In genomic region chr1:201275266-201275666, GRCh38 we compare ENCODE assay signal across 10 cellular contexts. TPM values are rescaled to one million over a fixed set of nuclear protein-coding genes. Genes with fewer than 3 reads are reported as not detected.
DNase-seq lines count a peak whose midpoint lies in the region; ATAC-seq and TF ChIP-seq lines count a peak whose summit lies in the region.
"Had no signal": no experiment of that assay in that cellular context is flagged by ENCODE, and none has a peak within 500 bp of the region (broad histone marks: within the 10 kb centered on the region; RNA-seq: fewer than 3 reads in every experiment).

No MANE protein-coding gene starts in this region.

- intact Hi-C loops in prostate gland (cut with DNase I), result no loop called here

- H3K27ac ChIP-seq in esophagus (ENCODE audit: low read depth in 2 of 2, low read length in 1 of 2) (peak overlapping the region; percentile 94), prostate gland (no peak overlapping the region)

- no peak overlapping the region for H3K27ac Mint-ChIP-seq in activated T-cell treated with anti-CD3 and anti-CD28 coated beads, Interleukin-2, amount 50 U/mL, for 72 hours
- H3K27ac Mint-ChIP-seq: natural killer cell treated with Interleukin-12 subunit alpha and Interleukin-12 subunit beta and Interleukin-15 and Interleukin-18, amount 100 ng/mL, for 72 hours had no signal

- no peak for ATAC-seq in activated T-cell treated with anti-CD3 and anti-CD28 coated beads, Interleukin-2, amount 50 U/mL, for 72 hours (replicated peaks in 1 of 2)
- no peak for ATAC-seq in HG02763 (IDR thresholded peaks at IDR 0.05; ENCODE audit: unreplicated experiment)

- DNase-seq in Daoy (ENCODE audit: low read depth) (peak; percentile 98), NCI-H774 (lab: John Stamatoyannopoulos, UW) (peak; percentile 10), prostate gland (ENCODE audit: low spot score) (peak; percentile 68), NCI-H2227 (lab: John Stamatoyannopoulos, UW; ENCODE audit: unreplicated experiment) (no peak), DMS79 treated with DMSO at 0.1 percent for 48 hours (lab: John Stamatoyannopoulos, UW) (no peak)
- DNase-seq in activated T-cell treated with anti-CD3 and anti-CD28 coated beads, Interleukin-2, amount 50 U/mL, for 72 hours, result no peak
- DNase-seq: effector CD4-positive, alpha-beta T cell had no signal

- H3K4me1 Mint-ChIP-seq in activated T-cell treated with anti-CD3 and anti-CD28 coated beads, Interleukin-2, amount 50 U/mL, for 72 hours (ENCODE audit: low read depth), result no peaks in the 10 kb centered on the region

- H3K4me3 Mint-ChIP-seq in activated T-cell treated with anti-CD3 and anti-CD28 coated beads, Interleukin-2, amount 50 U/mL, for 72 hours, result no peak overlapping the region
- H3K4me3 Mint-ChIP-seq: natural killer cell treated with Interleukin-12 subunit alpha and Interleukin-12 subunit beta and Interleukin-15 and Interleukin-18, amount 100 ng/mL, for 72 hours had no signal

- H3K9me3 Mint-ChIP-seq in activated T-cell treated with anti-CD3 and anti-CD28 coated beads, Interleukin-2, amount 50 U/mL, for 72 hours, result no peaks in the 10 kb centered on the region
- H3K9me3 Mint-ChIP-seq: natural killer cell treated with Interleukin-12 subunit alpha and Interleukin-12 subunit beta and Interleukin-15 and Interleukin-18, amount 100 ng/mL, for 72 hours had no signal

- H3K4me1 ChIP-seq in esophagus (ENCODE audit: control insufficient read depth in 2 of 2, insufficient read depth in 2 of 2, low read length in 1 of 2) (peaks cover 3 to 25% of the 10 kb centered on the region in 2 donors), prostate gland (replicated peaks) (no peaks in the 10 kb centered on the region)

- no peaks in the 10 kb centered on the region for H3K9me3 ChIP-seq in esophagus (ENCODE audit: control insufficient read depth in 2 of 2, insufficient read depth in 1 of 2, low read depth in 1 of 2, low read length in 1 of 2)
- H3K9me3 ChIP-seq in prostate gland, result no peaks in the 10 kb centered on the region

- WGBS in esophagus, 2 donors, result 49 to 56% methylated on average over 14 of the region's 14 CpGs
- 51% methylated on average over 10 of the region's 14 CpGs for WGBS in prostate gland

- H3K4me3 ChIP-seq in esophagus (ENCODE audit: low read depth in 1 of 2, low read length in 2 of 2), result no peak overlapping the region
- no peak overlapping the region for H3K4me3 ChIP-seq in prostate gland

- H3K27me3 Mint-ChIP-seq in activated T-cell treated with anti-CD3 and anti-CD28 coated beads, Interleukin-2, amount 50 U/mL, for 72 hours (ENCODE audit: low read depth), result peaks cover 9% of the 10 kb centered on the region

- H3K36me3 Mint-ChIP-seq in activated T-cell treated with anti-CD3 and anti-CD28 coated beads, Interleukin-2, amount 50 U/mL, for 72 hours (ENCODE audit: insufficient read depth in 2 of 2), result no peaks in the 10 kb centered on the region
- H3K36me3 Mint-ChIP-seq: natural killer cell treated with Interleukin-12 subunit alpha and Interleukin-12 subunit beta and Interleukin-15 and Interleukin-18, amount 100 ng/mL, for 72 hours had no signal

- TF ChIP-seq POLR2A in prostate gland (IDR thresholded peaks at IDR 0.05), result peak; percentile 19

- no peak for TF ChIP-seq CTCF in prostate gland (IDR thresholded peaks at IDR 0.05)

- no peaks in the 10 kb centered on the region for H3K27me3 ChIP-seq in esophagus (ENCODE audit: control insufficient read depth in 1 of 2, insufficient read depth in 2 of 2, low read length in 2 of 2)
- H3K27me3 ChIP-seq in prostate gland (replicated peaks; ENCODE audit: insufficient read depth), result no peaks in the 10 kb centered on the region

- H3K36me3 ChIP-seq in esophagus (ENCODE audit: control insufficient read depth in 2 of 2, insufficient read depth in 2 of 2, low read length in 1 of 2), result no peaks in the 10 kb centered on the region
- no peaks in the 10 kb centered on the region for H3K36me3 ChIP-seq in prostate gland

RNA-seq across cellular contexts. Expression of gene PKP1, which starts 8.0 kb away (rescaled TPM):
- 0.18 and 0.34 TPM in 2 replicates for total RNA-seq in Daoy (2014; rRNA removed; shearing (Covaris generic))
- 100 to 1,000 TPM; 124 to 282 TPM for polyA plus RNA-seq in esophagus
- 10 to 100 TPM; 36.8 to 82.9 TPM for total RNA-seq in prostate gland
- total RNA-seq in activated T-cell treated with anti-CD3 and anti-CD28 coated beads, Interleukin-2, amount 50 U/mL, for 72 hours, result not detected
- total RNA-seq: natural killer cell treated with Interleukin-12 subunit alpha and Interleukin-12 subunit beta and Interleukin-15 and Interleukin-18, amount 100 ng/mL, for 72 hours had no signal

Comparison
In these comparisons a context has a peak if more than half of its experiments do, and no peak if none do; other contexts are left out.
1. DNase-seq: peak in Daoy (single experiment), NCI-H774 (single experiment) and prostate gland (single experiment); none in NCI-H2227 (single experiment), activated T-cell treated with anti-CD3 and anti-CD28 coated beads, Interleukin-2, amount 50 U/mL, for 72 hours (0 of 2) and DMS79 treated with DMSO at 0.1 percent for 48 hours (single experiment).
2. H3K27ac ChIP-seq: peak in esophagus (2 of 2); none in prostate gland (0 of 2).
3. RNA of gene PKP1, which starts 8.0 kb away (total RNA-seq): 36.8 to 82.9 TPM in prostate gland; 0.18 to 0.34 TPM in Daoy and not detected in activated T-cell treated with anti-CD3 and anti-CD28 coated beads, Interleukin-2, amount 50 U/mL, for 72 hours; every median in the first group is over 10 times any median in the second.